Comparison of ENCODE assay signal across 1 cellular context in the genomic region with DNA sequence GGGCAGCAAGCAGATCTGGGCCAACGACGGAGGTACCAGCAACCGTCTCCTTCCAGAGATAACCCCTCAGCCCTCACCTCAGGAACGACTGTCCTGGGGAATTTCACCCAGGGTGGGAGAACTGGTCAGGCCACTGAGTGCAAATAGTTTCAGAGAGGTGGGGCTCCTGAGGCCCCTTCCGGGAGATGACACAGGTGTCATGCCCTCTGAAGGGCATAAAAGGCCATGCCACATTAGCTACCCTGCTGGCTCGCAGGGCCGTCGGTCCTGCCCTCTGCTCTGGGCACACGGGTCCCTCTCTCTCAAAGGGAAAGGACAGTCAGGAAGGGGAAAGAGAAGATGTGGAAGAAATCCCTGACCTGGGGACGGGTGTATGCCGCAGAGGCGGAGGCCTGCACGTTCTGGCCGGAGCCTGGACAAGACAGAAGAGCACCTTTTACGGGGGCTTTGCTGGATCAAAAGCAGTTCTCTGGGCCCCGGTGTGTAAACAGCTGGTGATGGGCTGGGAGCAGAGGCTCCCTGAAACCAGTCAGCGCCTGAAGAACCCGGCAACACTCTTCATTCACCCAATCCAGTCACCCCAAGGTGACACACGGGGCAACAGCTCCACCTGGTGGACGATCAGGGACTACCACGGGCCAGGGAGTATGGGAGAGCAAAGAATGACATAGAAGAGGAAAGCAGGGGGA.
TF ChIP-seq lines count a peak whose summit lies in the region.

No MANE protein-coding gene starts in this region.

TF ChIP-seq in K562, 482 proteins besides CTCF, POLR2A, EP300 and RAD21 (continued from another document and continues in another):
- TF ChIP-seq, protein P1, sequence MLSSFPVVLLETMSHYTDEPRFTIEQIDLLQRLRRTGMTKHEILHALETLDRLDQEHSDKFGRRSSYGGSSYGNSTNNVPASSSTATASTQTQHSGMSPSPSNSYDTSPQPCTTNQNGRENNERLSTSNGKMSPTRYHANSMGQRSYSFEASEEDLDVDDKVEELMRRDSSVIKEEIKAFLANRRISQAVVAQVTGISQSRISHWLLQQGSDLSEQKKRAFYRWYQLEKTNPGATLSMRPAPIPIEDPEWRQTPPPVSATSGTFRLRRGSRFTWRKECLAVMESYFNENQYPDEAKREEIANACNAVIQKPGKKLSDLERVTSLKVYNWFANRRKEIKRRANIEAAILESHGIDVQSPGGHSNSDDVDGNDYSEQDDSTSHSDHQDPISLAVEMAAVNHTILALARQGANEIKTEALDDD (IDR thresholded peaks at IDR 0.05), result peak; percentile 58; the same call in 1 of the 2 replicates
- no peak for TF ChIP-seq FOXJ3 (CRISPR knock-in tag; IDR thresholded peaks at IDR 0.05)
- peak; percentile 97 for TF ChIP-seq CC2D1A (IDR thresholded peaks at IDR 0.05)
- no peak for TF ChIP-seq RFX7 (CRISPR knock-in tag; IDR thresholded peaks at IDR 0.05)
- no peak for TF ChIP-seq U2AF2 (optimal IDR thresholded peaks at IDR 0.05; ENCODE audit: low read depth, low read length)
- TF ChIP-seq SMC3 (conservative IDR thresholded peaks at IDR 0.05; ENCODE audit: insufficient read depth, low read depth, low read length), result peak; percentile 100
- 0 out of 2 replicates have a peak, but pooled peaks have one; percentile 30 for TF ChIP-seq SMAD4 (CRISPR knock-in tag; conservative IDR thresholded peaks at IDR 0.05)
- TF ChIP-seq NCOA4 (IDR thresholded peaks at IDR 0.05; ENCODE audit: partially characterized antibody), result peak; percentile 12
- TF ChIP-seq LEF1 (IDR thresholded peaks at IDR 0.05), result 0 out of 2 replicates have a peak, but pooled peaks have one; percentile 33
- peak; percentile 91 for TF ChIP-seq TFAP4 (CRISPR knock-in tag; IDR thresholded peaks at IDR 0.05; ENCODE audit: borderline replicate concordance)
- TF ChIP-seq TBP (optimal IDR thresholded peaks at IDR 0.05; ENCODE audit: low read depth, low read length), result peak; percentile 21
- peak; percentile 84 for TF ChIP-seq JUND (IDR thresholded peaks at IDR 0.05; ENCODE audit: borderline replicate concordance, low read depth, low read length)
- TF ChIP-seq JUND (tag; IDR thresholded peaks at IDR 0.05; ENCODE audit: borderline replicate concordance, low read depth, low read length), result peak; percentile 68; the same call in 1 of the 3 replicates
- peak; percentile 48; the same call in 1 of the 2 replicates for TF ChIP-seq BRD4 (IDR thresholded peaks at IDR 0.05)
- TF ChIP-seq MYNN (IDR thresholded peaks at IDR 0.05), result peak; percentile 80; the same call in 1 of the 2 replicates
- no peak for TF ChIP-seq MYNN (CRISPR knock-in tag; IDR thresholded peaks at IDR 0.05)
- TF ChIP-seq ESRRA (IDR thresholded peaks at IDR 0.05; ENCODE audit: borderline replicate concordance, low read depth), result peak; percentile 72; the same call in 1 of the 2 replicates
- peak; percentile 50; the same call in 1 of the 2 replicates for TF ChIP-seq EP400 (IDR thresholded peaks at IDR 0.05)
- no peak for TF ChIP-seq SNRNP70 (optimal IDR thresholded peaks at IDR 0.05; ENCODE audit: low read depth, low read length)
- no peak for TF ChIP-seq NRF1 (conservative IDR thresholded peaks at IDR 0.05 in 1 of 2, IDR thresholded peaks at IDR 0.05 in 1 of 2)
- TF ChIP-seq, protein P2, sequence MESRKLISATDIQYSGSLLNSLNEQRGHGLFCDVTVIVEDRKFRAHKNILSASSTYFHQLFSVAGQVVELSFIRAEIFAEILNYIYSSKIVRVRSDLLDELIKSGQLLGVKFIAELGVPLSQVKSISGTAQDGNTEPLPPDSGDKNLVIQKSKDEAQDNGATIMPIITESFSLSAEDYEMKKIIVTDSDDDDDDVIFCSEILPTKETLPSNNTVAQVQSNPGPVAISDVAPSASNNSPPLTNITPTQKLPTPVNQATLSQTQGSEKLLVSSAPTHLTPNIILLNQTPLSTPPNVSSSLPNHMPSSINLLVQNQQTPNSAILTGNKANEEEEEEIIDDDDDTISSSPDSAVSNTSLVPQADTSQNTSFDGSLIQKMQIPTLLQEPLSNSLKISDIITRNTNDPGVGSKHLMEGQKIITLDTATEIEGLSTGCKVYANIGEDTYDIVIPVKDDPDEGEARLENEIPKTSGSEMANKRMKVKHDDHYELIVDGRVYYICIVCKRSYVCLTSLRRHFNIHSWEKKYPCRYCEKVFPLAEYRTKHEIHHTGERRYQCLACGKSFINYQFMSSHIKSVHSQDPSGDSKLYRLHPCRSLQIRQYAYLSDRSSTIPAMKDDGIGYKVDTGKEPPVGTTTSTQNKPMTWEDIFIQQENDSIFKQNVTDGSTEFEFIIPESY (CRISPR knock-in tag; IDR thresholded peaks at IDR 0.05), result peak; percentile 68
- no peak for TF ChIP-seq ZNF583 (CRISPR knock-in tag; IDR thresholded peaks at IDR 0.05)
- TF ChIP-seq FOXK2 (conservative IDR thresholded peaks at IDR 0.05 in 1 of 2, IDR thresholded peaks at IDR 0.05 in 1 of 2; ENCODE audit: low read depth in 2 of 2), result peak; percentile 53 to 55; a peak in 2 of 4 replicates
- TF ChIP-seq RBM25 (IDR thresholded peaks at IDR 0.05; ENCODE audit: low read depth, low read length, severe bottlenecking), result no peak
- peak; percentile 73; the same call in 1 of the 2 replicates for TF ChIP-seq MTA3 (IDR thresholded peaks at IDR 0.05; ENCODE audit: borderline replicate concordance)
- TF ChIP-seq ZBTB7A (IDR thresholded peaks at IDR 0.05; ENCODE audit: borderline replicate concordance, control insufficient read depth, low read depth, low read length), result 0 out of 2 replicates have a peak, but pooled peaks have one; percentile 4
- TF ChIP-seq DMBX1 (CRISPR knock-in tag; IDR thresholded peaks at IDR 0.05; ENCODE audit: borderline replicate concordance), result no peak
- TF ChIP-seq ZBTB11 (CRISPR knock-in tag; IDR thresholded peaks at IDR 0.05), result no peak
- TF ChIP-seq CBX5 (IDR thresholded peaks at IDR 0.05; ENCODE audit: borderline replicate concordance, low read depth), result 0 out of 2 replicates have a peak, but pooled peaks have one; percentile 61
- peak; percentile 86 for TF ChIP-seq E2F1 (CRISPR knock-in tag; IDR thresholded peaks at IDR 0.05)
- TF ChIP-seq NFIC (IDR thresholded peaks at IDR 0.05), result peak; percentile 50; the same call in 1 of the 2 replicates
- TF ChIP-seq PTTG1 (tag; IDR thresholded peaks at IDR 0.05; ENCODE audit: low read depth), result no peak
- TF ChIP-seq FOXA3 (CRISPR knock-in tag; conservative IDR thresholded peaks at IDR 0.05 in 1 of 2, IDR thresholded peaks at IDR 0.05 in 1 of 2), result peak in 1 of 2 experiments; percentile 32; a peak in 1 of 4 replicates
- TF ChIP-seq NBN (IDR thresholded peaks at IDR 0.05; ENCODE audit: low read depth), result peak; percentile 73
- no peak for TF ChIP-seq ATF1 (CRISPR knock-in tag; IDR thresholded peaks at IDR 0.05)
- peak; percentile 51; the same call in 1 of the 2 replicates for TF ChIP-seq ATF1 (tag; IDR thresholded peaks at IDR 0.05)
- TF ChIP-seq, protein P3, sequence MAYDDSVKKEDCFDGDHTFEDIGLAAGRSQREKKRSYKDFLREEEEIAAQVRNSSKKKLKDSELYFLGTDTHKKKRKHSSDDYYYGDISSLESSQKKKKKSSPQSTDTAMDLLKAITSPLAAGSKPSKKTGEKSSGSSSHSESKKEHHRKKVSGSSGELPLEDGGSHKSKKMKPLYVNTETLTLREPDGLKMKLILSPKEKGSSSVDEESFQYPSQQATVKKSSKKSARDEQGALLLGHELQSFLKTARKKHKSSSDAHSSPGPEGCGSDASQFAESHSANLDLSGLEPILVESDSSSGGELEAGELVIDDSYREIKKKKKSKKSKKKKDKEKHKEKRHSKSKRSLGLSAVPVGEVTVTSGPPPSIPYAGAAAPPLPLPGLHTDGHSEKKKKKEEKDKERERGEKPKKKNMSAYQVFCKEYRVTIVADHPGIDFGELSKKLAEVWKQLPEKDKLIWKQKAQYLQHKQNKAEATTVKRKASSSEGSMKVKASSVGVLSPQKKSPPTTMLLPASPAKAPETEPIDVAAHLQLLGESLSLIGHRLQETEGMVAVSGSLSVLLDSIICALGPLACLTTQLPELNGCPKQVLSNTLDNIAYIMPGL (CRISPR knock-in tag; IDR thresholded peaks at IDR 0.05), result peak; percentile 83; the same call in 1 of the 2 replicates
- peak; percentile 42 for TF ChIP-seq NEUROD1 (IDR thresholded peaks at IDR 0.05; ENCODE audit: borderline replicate concordance, low read depth, low read length, partially characterized antibody)
- peak in 1 of 2 experiments; percentile 77; a peak in 1 of 4 replicates for TF ChIP-seq ARNT (IDR thresholded peaks at IDR 0.05)
- TF ChIP-seq ZNF24 (IDR thresholded peaks at IDR 0.05), result peak; percentile 83
- no peak for TF ChIP-seq C11orf30 (IDR thresholded peaks at IDR 0.05; ENCODE audit: low read depth)
- peak; percentile 88 for TF ChIP-seq KLF16 (IDR thresholded peaks at IDR 0.05)
- TF ChIP-seq PML (IDR thresholded peaks at IDR 0.05; ENCODE audit: low read length), result no peak
- 0 out of 2 replicates have a peak, but pooled peaks have one; percentile 25 for TF ChIP-seq ZNF143 (CRISPR knock-in tag; IDR thresholded peaks at IDR 0.05)
- peak; percentile 61; the same call in 1 of the 2 replicates for TF ChIP-seq BHLHE40 (IDR thresholded peaks at IDR 0.05; ENCODE audit: low read length)
- TF ChIP-seq ZNF347 (CRISPR knock-in tag; IDR thresholded peaks at IDR 0.05; ENCODE audit: low read depth), result no peak
- no peak for TF ChIP-seq CBFA2T3 (IDR thresholded peaks at IDR 0.05)
- TF ChIP-seq PURB (CRISPR knock-in tag; IDR thresholded peaks at IDR 0.05; ENCODE audit: low read depth), result no peak
- no peak for TF ChIP-seq SRSF7 (optimal IDR thresholded peaks at IDR 0.05; ENCODE audit: low read depth, low read length)
- no peak for TF ChIP-seq GTF2F1 (IDR thresholded peaks at IDR 0.05; ENCODE audit: low read depth, low read length)
- TF ChIP-seq, protein P4, sequence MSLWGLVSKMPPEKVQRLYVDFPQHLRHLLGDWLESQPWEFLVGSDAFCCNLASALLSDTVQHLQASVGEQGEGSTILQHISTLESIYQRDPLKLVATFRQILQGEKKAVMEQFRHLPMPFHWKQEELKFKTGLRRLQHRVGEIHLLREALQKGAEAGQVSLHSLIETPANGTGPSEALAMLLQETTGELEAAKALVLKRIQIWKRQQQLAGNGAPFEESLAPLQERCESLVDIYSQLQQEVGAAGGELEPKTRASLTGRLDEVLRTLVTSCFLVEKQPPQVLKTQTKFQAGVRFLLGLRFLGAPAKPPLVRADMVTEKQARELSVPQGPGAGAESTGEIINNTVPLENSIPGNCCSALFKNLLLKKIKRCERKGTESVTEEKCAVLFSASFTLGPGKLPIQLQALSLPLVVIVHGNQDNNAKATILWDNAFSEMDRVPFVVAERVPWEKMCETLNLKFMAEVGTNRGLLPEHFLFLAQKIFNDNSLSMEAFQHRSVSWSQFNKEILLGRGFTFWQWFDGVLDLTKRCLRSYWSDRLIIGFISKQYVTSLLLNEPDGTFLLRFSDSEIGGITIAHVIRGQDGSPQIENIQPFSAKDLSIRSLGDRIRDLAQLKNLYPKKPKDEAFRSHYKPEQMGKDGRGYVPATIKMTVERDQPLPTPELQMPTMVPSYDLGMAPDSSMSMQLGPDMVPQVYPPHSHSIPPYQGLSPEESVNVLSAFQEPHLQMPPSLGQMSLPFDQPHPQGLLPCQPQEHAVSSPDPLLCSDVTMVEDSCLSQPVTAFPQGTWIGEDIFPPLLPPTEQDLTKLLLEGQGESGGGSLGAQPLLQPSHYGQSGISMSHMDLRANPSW (CRISPR knock-in tag; IDR thresholded peaks at IDR 0.05), result peak; percentile 76; the same call in 1 of the 2 replicates
- no peak for TF ChIP-seq ZNF174 (CRISPR knock-in tag; IDR thresholded peaks at IDR 0.05)
- TF ChIP-seq ZNF384 (IDR thresholded peaks at IDR 0.05; ENCODE audit: low read depth, low read length), result peak; percentile 36; the same call in 1 of the 2 replicates
- no peak for TF ChIP-seq MYBL2 (IDR thresholded peaks at IDR 0.05; ENCODE audit: low read depth)
- no peak for TF ChIP-seq MYBL2 (CRISPR knock-in tag; IDR thresholded peaks at IDR 0.05; ENCODE audit: borderline replicate concordance)
- TF ChIP-seq SMAD1 (IDR thresholded peaks at IDR 0.05; ENCODE audit: low read depth, low read length, partially characterized antibody), result peak; percentile 13
